30 cellular contexts compared by ENCODE assay signal in the genomic region with DNA sequence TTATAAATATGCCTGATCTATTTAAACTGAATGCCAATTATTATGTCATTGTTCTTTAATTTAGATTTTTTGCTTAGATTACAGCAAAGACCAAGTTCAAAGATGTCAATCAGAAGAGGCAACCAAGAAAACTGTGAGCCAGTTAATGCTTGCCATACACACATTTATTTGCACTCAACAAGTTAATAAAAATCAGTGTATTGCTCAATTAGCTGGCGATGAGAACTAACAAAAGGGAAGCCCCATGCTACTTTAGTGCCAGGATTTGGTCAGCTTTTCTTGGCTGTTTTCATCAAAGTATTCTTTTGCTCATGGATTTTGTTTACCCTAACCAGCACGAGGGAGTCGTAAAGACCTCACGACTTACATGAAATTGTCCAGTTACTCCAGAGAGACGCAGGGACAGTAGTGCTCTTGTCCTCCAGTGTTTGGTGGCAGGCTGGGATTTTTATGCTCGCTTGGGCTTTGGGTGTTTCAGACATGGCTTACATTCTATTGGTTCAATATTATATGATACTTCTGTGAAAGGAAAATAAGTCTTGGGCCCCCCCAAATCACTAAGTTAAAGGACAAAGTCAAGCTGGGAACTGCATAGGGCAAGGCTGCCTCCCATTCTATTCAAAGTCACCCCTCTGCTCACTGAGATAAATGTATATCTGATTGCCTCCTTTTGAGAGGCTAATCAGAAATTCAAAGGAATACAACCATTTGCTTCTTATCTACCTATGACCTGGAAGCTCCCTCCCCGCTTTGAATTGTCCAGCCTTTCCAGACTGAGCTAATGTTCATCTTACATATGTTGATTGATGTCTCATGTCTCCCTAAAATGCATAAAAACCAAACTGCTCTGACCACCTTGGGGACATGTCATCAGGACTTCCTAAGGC.
"Had no signal": no experiment of that assay in that cellular context is flagged by ENCODE, and none has a peak within 500 bp of the region (broad histone marks: within the 10 kb centered on the region; RNA-seq: fewer than 3 reads in every experiment).

No MANE protein-coding gene starts in this region.

- H3K4me3 ChIP-seq: adrenal gland, body of pancreas, breast epithelium, MG63, SJCRH30 had no signal

- H3K27ac ChIP-seq: adrenal gland, body of pancreas, breast epithelium, SJCRH30 had no signal

- H3K27me3 ChIP-seq: body of pancreas had no signal

- DNase-seq: activated CD4-positive, alpha-beta memory T cell treated with anti-CD3 and anti-CD28 coated beads for 36 hours; activated CD4-positive, alpha-beta T cell treated with anti-CD3 and anti-CD28 coated beads for 36 hours; activated CD4-positive, alpha-beta T cell treated with anti-CD3 and anti-CD28 coated beads, Interleukin-2, amount 50 U/mL, for 1 hour; activated CD8-positive, alpha-beta memory T cell treated with anti-CD3 and anti-CD28 coated beads, Interleukin-2, amount 50 U/mL, for 4 hours; activated gamma-delta T cell treated with Interleukin-2 at 50 U/mL for 16 hours; activated naive CD4-positive, alpha-beta T cell treated with anti-CD3 and anti-CD28 coated beads for 36 hours; activated T-cell treated with anti-CD3 and anti-CD28 coated beads for 4 hours; activated T-cell treated with anti-CD3 and anti-CD28 coated beads, Interleukin-2, amount 50 U/mL, for 4 hours; body of pancreas; Kasumi-1; MG63; NCI-H1048; NCI-H1105 treated with DMSO at 0.1 percent for 48 hours; NCI-H1436; NCI-H1694; NCI-H1930; NCI-H2081 treated with DMSO at 0.1 percent for 48 hours; NCI-H226; NCI-H524 treated with DMSO at 0.1 percent for 48 hours; SHP77; SJCRH30; SK-N-SH had no signal

- H3K36me3 Mint-ChIP-seq: activated CD4-positive, alpha-beta memory T cell treated with anti-CD3 and anti-CD28 coated beads for 36 hours had no signal

- H3K27ac Mint-ChIP-seq: activated CD4-positive, alpha-beta memory T cell treated with anti-CD3 and anti-CD28 coated beads for 36 hours; activated CD4-positive, alpha-beta T cell treated with anti-CD3 and anti-CD28 coated beads for 36 hours; activated naive CD4-positive, alpha-beta T cell treated with anti-CD3 and anti-CD28 coated beads for 36 hours; activated naive CD4-positive, alpha-beta T cell treated with anti-CD3 and anti-CD28 coated beads, Interleukin-2, amount 50 U/mL, for 72 hours; activated T-helper 1 cell treated with anti-CD3 and anti-CD28 coated beads, Interleukin-12 subunit alpha, Interleukin-12 subunit beta, Interleukin-2, Interleukin-4 antibody, amounts not matched to agents 30 ng/mL and 10 ng/mL and 1 ng/mL, durations not matched to agents 14 hours and 24 hours and 36 hours; T-helper 1 cell treated with Interleukin-12 subunit alpha and Interleukin-12 subunit beta and Interleukin-4 antibody, amounts not matched to agents 30 μg/mL and 1 μg/mL, for 36 hours; T-helper 2 cell treated with Interferon-gamma antibody and Interleukin-4, amounts not matched to agents 5 μg/mL and 100 μg/mL, for 36 hours had no signal

- FAIRE-seq: astrocyte, TTC549 had no signal

- H3K4me1 ChIP-seq: adrenal gland, breast epithelium, SJCRH30 had no signal

- H3K9ac ChIP-seq: SK-N-SH had no signal

- H3K9me3 Mint-ChIP-seq: activated naive CD4-positive, alpha-beta T cell treated with anti-CD3 and anti-CD28 coated beads, Interleukin-2, amount 50 U/mL, for 72 hours; activated T-cell treated with anti-CD3 and anti-CD28 coated beads, Interleukin-2, amount 50 U/mL, for 4 hours; T-helper 1 cell treated with Interleukin-12 subunit alpha and Interleukin-12 subunit beta and Interleukin-4 antibody, amounts not matched to agents 30 μg/mL and 1 μg/mL, for 36 hours had no signal

- H3K9me3 ChIP-seq: adrenal gland, body of pancreas, breast epithelium, SK-N-SH had no signal

- H3K36me3 ChIP-seq: adrenal gland, breast epithelium, MG63, SJCRH30 had no signal

- H3K4me2 ChIP-seq: SK-N-SH had no signal

- H3K4me3 Mint-ChIP-seq: activated CD4-positive, alpha-beta memory T cell treated with anti-CD3 and anti-CD28 coated beads for 36 hours; activated CD4-positive, alpha-beta T cell treated with anti-CD3 and anti-CD28 coated beads for 36 hours; activated naive CD4-positive, alpha-beta T cell treated with anti-CD3 and anti-CD28 coated beads for 36 hours; activated T-cell treated with anti-CD3 and anti-CD28 coated beads, Interleukin-2, amount 50 U/mL, for 4 hours; activated T-helper 1 cell treated with anti-CD3 and anti-CD28 coated beads, Interleukin-12 subunit alpha, Interleukin-12 subunit beta, Interleukin-2, Interleukin-4 antibody, amounts not matched to agents 30 ng/mL and 10 ng/mL and 1 ng/mL, durations not matched to agents 14 hours and 24 hours and 36 hours; T-helper 1 cell treated with Interleukin-12 subunit alpha and Interleukin-12 subunit beta and Interleukin-4 antibody, amounts not matched to agents 30 μg/mL and 1 μg/mL, for 36 hours; T-helper 2 cell treated with Interferon-gamma antibody and Interleukin-4, amounts not matched to agents 5 μg/mL and 100 μg/mL, for 36 hours had no signal

- H3K4me1 Mint-ChIP-seq: activated CD4-positive, alpha-beta T cell treated with anti-CD3 and anti-CD28 coated beads for 36 hours had no signal
